Comparison of ENCODE assay signal across 8 cellular contexts in genomic region chr1:52365091-52365745, GRCh38. TPM values are rescaled to one million over a fixed set of nuclear protein-coding genes. Genes with fewer than 3 reads are reported as not detected.
DNase-seq lines count a peak whose midpoint lies in the region; ATAC-seq and TF ChIP-seq lines count a peak whose summit lies in the region.

No MANE protein-coding gene starts in this region.

- peak; percentile 41 for ATAC-seq in IMR-90 (ENCODE audit: low read depth)
- no peak for ATAC-seq in natural killer cell treated with Interleukin-12 subunit alpha and Interleukin-12 subunit beta and Interleukin-15 and Interleukin-18, amount 100 ng/mL, for 72 hours
- no peak for ATAC-seq in GM19397 (IDR thresholded peaks at IDR 0.05; ENCODE audit: unreplicated experiment)
- ATAC-seq in HG03159 (IDR thresholded peaks at IDR 0.05; ENCODE audit: unreplicated experiment): no peak

- H3K9me1 ChIP-seq in IMR-90 (ENCODE audit: insufficient read depth, low read length): peaks cover 17% of the 10 kb centered on the region

- peak; percentile 69; the same call in 1 of the 2 replicates for TF ChIP-seq POLR2A in IMR-90 (IDR thresholded peaks at IDR 0.05; ENCODE audit: low read depth, low read length)

- 2% methylated on average over 15 of the region's 22 CpGs; no CpG with 5 or more reads in 1 of the 2 experiments for WGBS in IMR-90 (ENCODE audit: extremely low coverage in 2 of 2, insufficient read length in 1 of 2), 2 experiments

- peak overlapping the region; percentile 59 for H2AK9ac ChIP-seq in IMR-90 (replicated peaks; ENCODE audit: low read depth, low read length, poor library complexity)

- H3K4me1 ChIP-seq in IMR-90 (ENCODE audit: control insufficient read depth, insufficient read depth, low read length): peaks cover 7% of the 10 kb centered on the region

- peak overlapping the region; percentile 37 for H3K18ac ChIP-seq in IMR-90 (ENCODE audit: low read depth, low read length)

- peak overlapping the region; percentile 76 to 87; a peak in 3 of 4 replicates for H4K8ac ChIP-seq in IMR-90 (ENCODE audit: low read depth in 2 of 2, low read length in 2 of 2)

- H3K9ac ChIP-seq in IMR-90 (ENCODE audit: low read depth, low read length): peak overlapping the region; percentile 87

- H2AK5ac ChIP-seq in IMR-90 (ENCODE audit: low read depth, low read length): peak overlapping the region; percentile 96

- intact Hi-C loops in IMR-90 (cut with micrococcal nuclease): no loop called here

- in situ Hi-C loops in IMR-90 (cut with MboI; ENCODE audit: low sequenced_read_pairs): no loop called here

- H3K4me2 ChIP-seq in IMR-90 (ENCODE audit: low read depth, low read length): peak overlapping the region; percentile 71

- H2BK15ac ChIP-seq in IMR-90 (ENCODE audit: low read depth, low read length): peak overlapping the region; percentile 4; the same call in 1 of the 3 replicates

- H3K27ac ChIP-seq in IMR-90 (ENCODE audit: insufficient read depth, low read length): peak overlapping the region; percentile 73

- dilution Hi-C loops in IMR-90 (cut with HindIII; ENCODE audit: low sequenced_read_pairs, unreplicated experiment): no loop called here

- H3K79me1 ChIP-seq in IMR-90 (ENCODE audit: low read depth in 1 of 2, low read length in 2 of 2): peaks cover 19 to 51% of the 10 kb centered on the region in 2 experiments

- peaks cover 46% of the 10 kb centered on the region for H3K4me1 Mint-ChIP-seq in activated CD4-positive, alpha-beta memory T cell treated with anti-CD3 and anti-CD28 coated beads, Interleukin-2, amount 10 ng/mL, durations not matched to agents 7 days and 5 days
- peaks cover 33 to 41% of the 10 kb centered on the region in 2 donors for H3K4me1 Mint-ChIP-seq in natural killer cell treated with Interleukin-12 subunit alpha and Interleukin-12 subunit beta and Interleukin-15 and Interleukin-18, amount 100 ng/mL, for 72 hours (ENCODE audit: low read depth in 2 of 2)

- H3K36me3 Mint-ChIP-seq in activated CD4-positive, alpha-beta memory T cell treated with anti-CD3 and anti-CD28 coated beads, Interleukin-2, amount 10 ng/mL, durations not matched to agents 7 days and 5 days (ENCODE audit: low read depth): peaks cover 42% of the 10 kb centered on the region
- H3K36me3 Mint-ChIP-seq in natural killer cell treated with Interleukin-12 subunit alpha and Interleukin-12 subunit beta and Interleukin-15 and Interleukin-18, amount 100 ng/mL, for 72 hours: peaks cover 7% of the 10 kb centered on the region

- no peaks in the 10 kb centered on the region for H3K9me3 ChIP-seq in IMR-90 (ENCODE audit: control insufficient read depth, insufficient read depth, low read length)

- peak overlapping the region; percentile 88 for H2AFZ ChIP-seq in IMR-90 (replicated peaks; ENCODE audit: low read length, poor library complexity)

- no TSS peak for BruUV-seq in IMR-90 (replicated peaks; lab: Mats Ljungman, UMichigan)

- peak overlapping the region; percentile 4; the same call in 1 of the 2 replicates for H2BK120ac ChIP-seq in IMR-90 (ENCODE audit: low read depth, low read length)

- no peaks in the 10 kb centered on the region for H3K27me3 Mint-ChIP-seq in activated CD4-positive, alpha-beta memory T cell treated with anti-CD3 and anti-CD28 coated beads, Interleukin-2, amount 10 ng/mL, durations not matched to agents 7 days and 5 days
- peaks cover 3 to 7% of the 10 kb centered on the region in 2 donors for H3K27me3 Mint-ChIP-seq in natural killer cell treated with Interleukin-12 subunit alpha and Interleukin-12 subunit beta and Interleukin-15 and Interleukin-18, amount 100 ng/mL, for 72 hours

- peak overlapping the region; percentile 39 for H3K23ac ChIP-seq in IMR-90 (ENCODE audit: low read depth, low read length)

- H3K4me3 ChIP-seq in IMR-90 (ENCODE audit: insufficient read depth, low read depth, low read length): peak overlapping the region; percentile 77
- peak overlapping the region; percentile 93 for H3K4me3 ChIP-seq in fibroblast of pulmonary artery (replicated peaks; ENCODE audit: low read depth, low read length)

- H3K27ac Mint-ChIP-seq in activated CD4-positive, alpha-beta memory T cell treated with anti-CD3 and anti-CD28 coated beads, Interleukin-2, amount 10 ng/mL, durations not matched to agents 7 days and 5 days: peak overlapping the region; percentile 96
- H3K27ac Mint-ChIP-seq in natural killer cell treated with Interleukin-12 subunit alpha and Interleukin-12 subunit beta and Interleukin-15 and Interleukin-18, amount 100 ng/mL, for 72 hours: peak overlapping the region; percentile 90 to 99

- peak; percentile 6 for DNase-seq in SIG-M5 treated with dmso at 0.1 percent for 504 hours (lab: John Stamatoyannopoulos, UW; ENCODE audit: unreplicated experiment)
- DNase-seq in SIG-M5 (lab: John Stamatoyannopoulos, UW): no peak
- peak; percentile 69 for DNase-seq in IMR-90
- no peak for DNase-seq in activated CD4-positive, alpha-beta memory T cell treated with anti-CD3 and anti-CD28 coated beads, Interleukin-2, amount 10 ng/mL, durations not matched to agents 7 days and 5 days
- peak; percentile 60 for DNase-seq in fibroblast of pulmonary artery (ENCODE audit: low read depth)
- DNase-seq in natural killer cell treated with Interleukin-12 subunit alpha and Interleukin-12 subunit beta and Interleukin-15 and Interleukin-18, amount 100 ng/mL, for 72 hours (ENCODE audit: low spot score): no peak

- peak overlapping the region; percentile 61 for H4K5ac ChIP-seq in IMR-90 (ENCODE audit: low read depth, low read length)

- no peaks in the 10 kb centered on the region for H3K9me3 Mint-ChIP-seq in activated CD4-positive, alpha-beta memory T cell treated with anti-CD3 and anti-CD28 coated beads, Interleukin-2, amount 10 ng/mL, durations not matched to agents 7 days and 5 days
- H3K9me3 Mint-ChIP-seq in natural killer cell treated with Interleukin-12 subunit alpha and Interleukin-12 subunit beta and Interleukin-15 and Interleukin-18, amount 100 ng/mL, for 72 hours: no peaks in the 10 kb centered on the region

- peak overlapping the region; percentile 67 for H3K14ac ChIP-seq in IMR-90 (replicated peaks; ENCODE audit: low read depth, low read length)

- POLR2A ChIA-PET in IMR-90 (lab: Charles Lee; ENCODE audit: unreplicated experiment): no interaction called here
- POLR2A ChIA-PET in activated CD4-positive, alpha-beta memory T cell treated with anti-CD3 and anti-CD28 coated beads, Interleukin-2, amount 10 ng/mL, durations not matched to agents 7 days and 5 days (lab: Charles Lee): interaction anchor here (0.5 to 2.8 kb wide), 24 partner anchors 7 to 364 kb away, joined by 3 to 71 read pairs (median 4); partner anchors contain the start of genes BTF3L4, KTI12, ORC1 and PRPF38A

- H3K4me3 Mint-ChIP-seq in activated CD4-positive, alpha-beta memory T cell treated with anti-CD3 and anti-CD28 coated beads, Interleukin-2, amount 10 ng/mL, durations not matched to agents 7 days and 5 days: peak overlapping the region; percentile 97
- peak overlapping the region; percentile 92 for H3K4me3 Mint-ChIP-seq in natural killer cell treated with Interleukin-12 subunit alpha and Interleukin-12 subunit beta and Interleukin-15 and Interleukin-18, amount 100 ng/mL, for 72 hours

- H4K20me1 ChIP-seq in IMR-90 (ENCODE audit: insufficient read depth, low read length): peaks cover 12% of the 10 kb centered on the region; the same call in 1 of the 2 replicates

- H2BK5ac ChIP-seq in IMR-90 (ENCODE audit: low read depth, low read length, poor library complexity, severe bottlenecking): peak overlapping the region; percentile 35

- TF ChIP-seq RAD21 in IMR-90 (IDR thresholded peaks at IDR 0.05; ENCODE audit: low read length): no peak

- peak overlapping the region; percentile 20; the same call in 1 of the 2 replicates for H2BK20ac ChIP-seq in IMR-90 (ENCODE audit: low read depth, low read length)

- H3K36me3 ChIP-seq in IMR-90 (ENCODE audit: control insufficient read depth, insufficient read depth, low read length): peaks cover 27% of the 10 kb centered on the region

- TF ChIP-seq CTCF in IMR-90 (conservative IDR thresholded peaks at IDR 0.05; ENCODE audit: low read depth, low read length) (no peak), fibroblast of pulmonary artery (IDR thresholded peaks at IDR 0.05; ENCODE audit: low read length, missing control alignments) (no peak)

- H3K4ac ChIP-seq in IMR-90 (ENCODE audit: low read depth, low read length): peak overlapping the region; percentile 70

- H4K91ac ChIP-seq in IMR-90 (ENCODE audit: insufficient read depth, low read depth, low read length): peak overlapping the region; percentile 70

- CTCF ChIA-PET in IMR-90 (lab: Yijun Ruan, JAX): interaction anchor here (0.9 kb wide), 1 partner anchor 17 kb away, joined by 3 read pairs; no protein-coding TSS in a partner anchor
- CTCF ChIA-PET in activated CD4-positive, alpha-beta memory T cell treated with anti-CD3 and anti-CD28 coated beads, Interleukin-2, amount 10 ng/mL, durations not matched to agents 7 days and 5 days (lab: Charles Lee): interaction anchor here (1.0 to 1.2 kb wide), 3 partner anchors 39 to 321 kb away, joined by 3 to 4 read pairs (median 3); partner anchors contain the start of genes BTF3L4 and ORC1

- peak overlapping the region; percentile 73 for H3K56ac ChIP-seq in IMR-90 (ENCODE audit: extremely low read depth, insufficient read depth, low read length)

- H3K27me3 ChIP-seq in IMR-90 (ENCODE audit: control insufficient read depth, insufficient read depth, low read length): no peaks in the 10 kb centered on the region

RNA-seq across cellular contexts. Expression of gene CC2D1B, which starts 0.8 kb away (rescaled TPM):
- 15.6 and 17.2 TPM in 2 replicates for total RNA-seq in IMR-90 (2012; rRNA removed)
- polyA plus RNA-seq in IMR-90 (2012; rRNA removed): 16.4 and 16.9 TPM in 2 replicates
- 9.8 and 10.7 TPM in 2 replicates for polyA plus RNA-seq in IMR-90 (2012; cell fraction: cytosol; rRNA removed)
- 39.6 and 49.2 TPM in 2 replicates for polyA plus RNA-seq in IMR-90 (2012; cell fraction: nucleus; rRNA removed; ENCODE audit: low replicate concordance)
- 10 to 100 TPM; 43.8 to 46.9 TPM for total RNA-seq in activated CD4-positive, alpha-beta memory T cell treated with anti-CD3 and anti-CD28 coated beads, Interleukin-2, amount 10 ng/mL, durations not matched to agents 7 days and 5 days
- 10 to 100 TPM; 53.9 to 59.3 TPM for total RNA-seq in natural killer cell treated with Interleukin-12 subunit alpha and Interleukin-12 subunit beta and Interleukin-15 and Interleukin-18, amount 100 ng/mL, for 72 hours

RNA-seq across cellular contexts. Expression of gene ORC1, which starts 39.0 kb away (rescaled TPM):
- total RNA-seq in IMR-90 (2012; rRNA removed): 9.7 and 10.6 TPM in 2 replicates
- polyA plus RNA-seq in IMR-90 (2012; rRNA removed): 5.9 and 6.3 TPM in 2 replicates
- 1.9 and 2.9 TPM in 2 replicates for polyA plus RNA-seq in IMR-90 (2012; cell fraction: cytosol; rRNA removed)
- polyA plus RNA-seq in IMR-90 (2012; cell fraction: nucleus; rRNA removed; ENCODE audit: low replicate concordance): 3.2 and 3.3 TPM in 2 replicates
- total RNA-seq in activated CD4-positive, alpha-beta memory T cell treated with anti-CD3 and anti-CD28 coated beads, Interleukin-2, amount 10 ng/mL, durations not matched to agents 7 days and 5 days: 10 to 100 TPM; 27.0 to 28.3 TPM
- 10 to 100 TPM; 20.7 to 56.4 TPM for total RNA-seq in natural killer cell treated with Interleukin-12 subunit alpha and Interleukin-12 subunit beta and Interleukin-15 and Interleukin-18, amount 100 ng/mL, for 72 hours

RNA-seq across cellular contexts. Expression of gene PRPF38A, which starts 39.2 kb away (rescaled TPM):
- total RNA-seq in IMR-90 (2012; rRNA removed): 17.2 and 23.5 TPM in 2 replicates
- 14.9 and 19.0 TPM in 2 replicates for polyA plus RNA-seq in IMR-90 (2012; rRNA removed)
- polyA plus RNA-seq in IMR-90 (2012; cell fraction: cytosol; rRNA removed): 7.7 and 16.6 TPM in 2 replicates
- polyA plus RNA-seq in IMR-90 (2012; cell fraction: nucleus; rRNA removed; ENCODE audit: low replicate concordance): 10.3 and 43.7 TPM in 2 replicates
- 10 to 100 TPM; 84.1 to 86.5 TPM for total RNA-seq in activated CD4-positive, alpha-beta memory T cell treated with anti-CD3 and anti-CD28 coated beads, Interleukin-2, amount 10 ng/mL, durations not matched to agents 7 days and 5 days
- 100 to 1,000 TPM in 1 of 2 donors, 10 to 100 TPM in 1; 94.7 to 105 TPM for total RNA-seq in natural killer cell treated with Interleukin-12 subunit alpha and Interleukin-12 subunit beta and Interleukin-15 and Interleukin-18, amount 100 ng/mL, for 72 hours

Comparison
In these comparisons a context has a peak if more than half of its experiments do, and no peak if none do; other contexts are left out.
1. DNase-seq: peak in SIG-M5 treated with dmso at 0.1 percent for 504 hours (single experiment), IMR-90 (single experiment) and fibroblast of pulmonary artery (single experiment); none in SIG-M5 (single experiment), activated CD4-positive, alpha-beta memory T cell treated with anti-CD3 and anti-CD28 coated beads, Interleukin-2, amount 10 ng/mL, durations not matched to agents 7 days and 5 days (single experiment) and natural killer cell treated with Interleukin-12 subunit alpha and Interleukin-12 subunit beta and Interleukin-15 and Interleukin-18, amount 100 ng/mL, for 72 hours (single experiment).